Comparison of ENCODE assay signal across 1 cellular context in the genomic region with DNA sequence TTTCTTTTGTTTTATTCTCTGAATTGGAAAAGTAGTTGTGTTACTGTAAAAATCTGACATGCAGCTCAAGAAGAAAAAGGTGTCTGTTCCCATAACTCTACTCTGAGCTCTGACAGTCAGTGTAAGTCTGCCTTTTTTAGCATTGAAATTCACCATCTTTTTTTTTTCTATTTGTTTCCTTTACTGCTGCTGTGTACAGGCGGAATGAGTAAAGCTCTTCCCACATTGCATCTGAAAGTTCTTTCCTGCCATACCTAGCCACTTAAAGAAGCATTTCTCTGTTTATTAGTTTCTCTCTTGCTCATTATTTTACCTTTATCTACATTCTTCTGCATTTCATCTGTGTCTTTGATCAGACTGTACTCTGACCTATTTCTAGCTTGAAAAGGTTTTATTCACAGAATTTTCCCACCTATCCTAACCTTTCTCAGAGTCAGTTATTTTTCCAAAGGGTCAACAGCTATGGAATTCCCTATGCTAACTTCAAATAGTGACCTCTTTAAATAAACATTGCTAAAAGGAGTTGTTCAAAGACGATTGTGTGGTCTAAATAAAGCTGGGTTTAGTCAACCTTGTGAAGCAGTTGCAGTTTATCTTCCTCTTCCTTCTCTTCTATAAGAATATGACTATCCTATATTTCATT.
TF ChIP-seq lines count a peak whose summit lies in the region.

No MANE protein-coding gene starts in this region.

TF ChIP-seq in HepG2, 621 proteins besides CTCF, POLR2A, EP300 and RAD21 (continued from another document and continues in another):
- TF ChIP-seq, protein P1, sequence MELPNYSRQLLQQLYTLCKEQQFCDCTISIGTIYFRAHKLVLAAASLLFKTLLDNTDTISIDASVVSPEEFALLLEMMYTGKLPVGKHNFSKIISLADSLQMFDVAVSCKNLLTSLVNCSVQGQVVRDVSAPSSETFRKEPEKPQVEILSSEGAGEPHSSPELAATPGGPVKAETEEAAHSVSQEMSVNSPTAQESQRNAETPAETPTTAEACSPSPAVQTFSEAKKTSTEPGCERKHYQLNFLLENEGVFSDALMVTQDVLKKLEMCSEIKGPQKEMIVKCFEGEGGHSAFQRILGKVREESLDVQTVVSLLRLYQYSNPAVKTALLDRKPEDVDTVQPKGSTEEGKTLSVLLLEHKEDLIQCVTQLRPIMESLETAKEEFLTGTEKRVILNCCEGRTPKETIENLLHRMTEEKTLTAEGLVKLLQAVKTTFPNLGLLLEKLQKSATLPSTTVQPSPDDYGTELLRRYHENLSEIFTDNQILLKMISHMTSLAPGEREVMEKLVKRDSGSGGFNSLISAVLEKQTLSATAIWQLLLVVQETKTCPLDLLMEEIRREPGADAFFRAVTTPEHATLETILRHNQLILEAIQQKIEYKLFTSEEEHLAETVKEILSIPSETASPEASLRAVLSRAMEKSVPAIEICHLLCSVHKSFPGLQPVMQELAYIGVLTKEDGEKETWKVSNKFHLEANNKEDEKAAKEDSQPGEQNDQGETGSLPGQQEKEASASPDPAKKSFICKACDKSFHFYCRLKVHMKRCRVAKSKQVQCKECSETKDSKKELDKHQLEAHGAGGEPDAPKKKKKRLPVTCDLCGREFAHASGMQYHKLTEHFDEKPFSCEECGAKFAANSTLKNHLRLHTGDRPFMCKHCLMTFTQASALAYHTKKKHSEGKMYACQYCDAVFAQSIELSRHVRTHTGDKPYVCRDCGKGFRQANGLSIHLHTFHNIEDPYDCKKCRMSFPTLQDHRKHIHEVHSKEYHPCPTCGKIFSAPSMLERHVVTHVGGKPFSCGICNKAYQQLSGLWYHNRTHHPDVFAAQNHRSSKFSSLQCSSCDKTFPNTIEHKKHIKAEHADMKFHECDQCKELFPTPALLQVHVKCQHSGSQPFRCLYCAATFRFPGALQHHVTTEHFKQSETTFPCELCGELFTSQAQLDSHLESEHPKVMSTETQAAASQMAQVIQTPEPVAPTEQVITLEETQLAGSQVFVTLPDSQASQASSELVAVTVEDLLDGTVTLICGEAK (IDR thresholded peaks at IDR 0.05), result peak; percentile 95
- TF ChIP-seq, protein P1 (CRISPR knock-in tag; IDR thresholded peaks at IDR 0.05), result peak; percentile 96; the same call in 1 of the 2 replicates
- TF ChIP-seq, protein P2, sequence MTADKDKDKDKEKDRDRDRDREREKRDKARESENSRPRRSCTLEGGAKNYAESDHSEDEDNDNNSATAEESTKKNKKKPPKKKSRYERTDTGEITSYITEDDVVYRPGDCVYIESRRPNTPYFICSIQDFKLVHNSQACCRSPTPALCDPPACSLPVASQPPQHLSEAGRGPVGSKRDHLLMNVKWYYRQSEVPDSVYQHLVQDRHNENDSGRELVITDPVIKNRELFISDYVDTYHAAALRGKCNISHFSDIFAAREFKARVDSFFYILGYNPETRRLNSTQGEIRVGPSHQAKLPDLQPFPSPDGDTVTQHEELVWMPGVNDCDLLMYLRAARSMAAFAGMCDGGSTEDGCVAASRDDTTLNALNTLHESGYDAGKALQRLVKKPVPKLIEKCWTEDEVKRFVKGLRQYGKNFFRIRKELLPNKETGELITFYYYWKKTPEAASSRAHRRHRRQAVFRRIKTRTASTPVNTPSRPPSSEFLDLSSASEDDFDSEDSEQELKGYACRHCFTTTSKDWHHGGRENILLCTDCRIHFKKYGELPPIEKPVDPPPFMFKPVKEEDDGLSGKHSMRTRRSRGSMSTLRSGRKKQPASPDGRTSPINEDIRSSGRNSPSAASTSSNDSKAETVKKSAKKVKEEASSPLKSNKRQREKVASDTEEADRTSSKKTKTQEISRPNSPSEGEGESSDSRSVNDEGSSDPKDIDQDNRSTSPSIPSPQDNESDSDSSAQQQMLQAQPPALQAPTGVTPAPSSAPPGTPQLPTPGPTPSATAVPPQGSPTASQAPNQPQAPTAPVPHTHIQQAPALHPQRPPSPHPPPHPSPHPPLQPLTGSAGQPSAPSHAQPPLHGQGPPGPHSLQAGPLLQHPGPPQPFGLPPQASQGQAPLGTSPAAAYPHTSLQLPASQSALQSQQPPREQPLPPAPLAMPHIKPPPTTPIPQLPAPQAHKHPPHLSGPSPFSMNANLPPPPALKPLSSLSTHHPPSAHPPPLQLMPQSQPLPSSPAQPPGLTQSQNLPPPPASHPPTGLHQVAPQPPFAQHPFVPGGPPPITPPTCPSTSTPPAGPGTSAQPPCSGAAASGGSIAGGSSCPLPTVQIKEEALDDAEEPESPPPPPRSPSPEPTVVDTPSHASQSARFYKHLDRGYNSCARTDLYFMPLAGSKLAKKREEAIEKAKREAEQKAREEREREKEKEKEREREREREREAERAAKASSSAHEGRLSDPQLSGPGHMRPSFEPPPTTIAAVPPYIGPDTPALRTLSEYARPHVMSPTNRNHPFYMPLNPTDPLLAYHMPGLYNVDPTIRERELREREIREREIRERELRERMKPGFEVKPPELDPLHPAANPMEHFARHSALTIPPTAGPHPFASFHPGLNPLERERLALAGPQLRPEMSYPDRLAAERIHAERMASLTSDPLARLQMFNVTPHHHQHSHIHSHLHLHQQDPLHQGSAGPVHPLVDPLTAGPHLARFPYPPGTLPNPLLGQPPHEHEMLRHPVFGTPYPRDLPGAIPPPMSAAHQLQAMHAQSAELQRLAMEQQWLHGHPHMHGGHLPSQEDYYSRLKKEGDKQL (CRISPR knock-in tag; IDR thresholded peaks at IDR 0.05; ENCODE audit: low read depth), result peak; percentile 94
- no peak for TF ChIP-seq FLYWCH1 (CRISPR knock-in tag; IDR thresholded peaks at IDR 0.05)
- peak; percentile 72; the same call in 1 of the 2 replicates for TF ChIP-seq ZNF878 (CRISPR knock-in tag; IDR thresholded peaks at IDR 0.05)
- no peak for TF ChIP-seq RNF2 (conservative IDR thresholded peaks at IDR 0.05; ENCODE audit: low read depth)
- TF ChIP-seq, protein P3, sequence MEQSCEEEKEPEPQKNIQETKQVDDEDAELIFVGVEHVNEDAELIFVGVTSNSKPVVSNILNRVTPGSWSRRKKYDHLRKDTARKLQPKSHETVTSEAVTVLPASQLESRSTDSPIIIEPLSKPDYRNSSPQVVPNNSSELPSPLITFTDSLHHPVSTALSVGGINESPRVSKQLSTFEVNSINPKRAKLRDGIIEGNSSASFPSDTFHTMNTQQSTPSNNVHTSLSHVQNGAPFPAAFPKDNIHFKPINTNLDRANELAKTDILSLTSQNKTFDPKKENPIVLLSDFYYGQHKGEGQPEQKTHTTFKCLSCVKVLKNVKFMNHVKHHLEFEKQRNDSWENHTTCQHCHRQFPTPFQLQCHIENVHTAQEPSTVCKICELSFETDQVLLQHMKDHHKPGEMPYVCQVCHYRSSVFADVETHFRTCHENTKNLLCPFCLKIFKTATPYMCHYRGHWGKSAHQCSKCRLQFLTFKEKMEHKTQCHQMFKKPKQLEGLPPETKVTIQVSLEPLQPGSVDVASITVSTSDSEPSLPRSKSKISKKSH (CRISPR knock-in tag; IDR thresholded peaks at IDR 0.05; ENCODE audit: borderline replicate concordance), result no peak
- TF ChIP-seq MIER2 (CRISPR knock-in tag; IDR thresholded peaks at IDR 0.05), result 0 out of 2 replicates have a peak, but pooled peaks have one; percentile 37
- TF ChIP-seq NR2F2 (IDR thresholded peaks at IDR 0.05; ENCODE audit: borderline replicate concordance, low read depth), result peak; percentile 98
- TF ChIP-seq, protein P4, sequence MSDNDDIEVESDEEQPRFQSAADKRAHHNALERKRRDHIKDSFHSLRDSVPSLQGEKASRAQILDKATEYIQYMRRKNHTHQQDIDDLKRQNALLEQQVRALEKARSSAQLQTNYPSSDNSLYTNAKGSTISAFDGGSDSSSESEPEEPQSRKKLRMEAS (IDR thresholded peaks at IDR 0.05), result 0 out of 2 replicates have a peak, but pooled peaks have one; percentile 23
- peak; percentile 75 for TF ChIP-seq MEF2D (CRISPR knock-in tag; IDR thresholded peaks at IDR 0.05)
- peak; percentile 98 for TF ChIP-seq ASH2L (IDR thresholded peaks at IDR 0.05; ENCODE audit: insufficient read length, low read depth, low read length)
- TF ChIP-seq ZNF207 (IDR thresholded peaks at IDR 0.05; ENCODE audit: borderline replicate concordance), result no peak
- peak; percentile 34; the same call in 1 of the 2 replicates for TF ChIP-seq LCORL (IDR thresholded peaks at IDR 0.05)
- no peak for TF ChIP-seq LCORL (CRISPR knock-in tag; IDR thresholded peaks at IDR 0.05)
- 0 out of 2 replicates have a peak, but pooled peaks have one; percentile 40 for TF ChIP-seq POLR2G (IDR thresholded peaks at IDR 0.05; ENCODE audit: low read depth, low read length)
- no peak for TF ChIP-seq KMT2A (CRISPR knock-in tag; IDR thresholded peaks at IDR 0.05)
- TF ChIP-seq ZNF335 (CRISPR knock-in tag; IDR thresholded peaks at IDR 0.05), result 0 out of 2 replicates have a peak, but pooled peaks have one; percentile 21
- no peak for TF ChIP-seq ZNF34 (CRISPR knock-in tag; IDR thresholded peaks at IDR 0.05; ENCODE audit: borderline replicate concordance)
- peak; percentile 32; the same call in 1 of the 2 replicates for TF ChIP-seq SIX4 (CRISPR knock-in tag; IDR thresholded peaks at IDR 0.05)
- peak in 1 of 2 experiments; percentile 48; a peak in 1 of 4 replicates for TF ChIP-seq MAFK (conservative IDR thresholded peaks at IDR 0.05 in 1 of 2, IDR thresholded peaks at IDR 0.05 in 1 of 2; ENCODE audit: low read length in 2 of 2)
- peak; percentile 94 for TF ChIP-seq ZKSCAN8 (CRISPR knock-in tag; IDR thresholded peaks at IDR 0.05; ENCODE audit: borderline replicate concordance)
- TF ChIP-seq ZNF501 (CRISPR knock-in tag; IDR thresholded peaks at IDR 0.05), result no peak
- peak; percentile 80; the same call in 1 of the 2 replicates for TF ChIP-seq HOXD1 (CRISPR knock-in tag; IDR thresholded peaks at IDR 0.05)
- TF ChIP-seq ZNF44 (CRISPR knock-in tag; IDR thresholded peaks at IDR 0.05), result peak; percentile 43; the same call in 1 of the 2 replicates
- TF ChIP-seq REPIN1 (CRISPR knock-in tag; IDR thresholded peaks at IDR 0.05; ENCODE audit: borderline replicate concordance, low read depth), result peak; percentile 52; the same call in 1 of the 2 replicates
- TF ChIP-seq HNRNPH1 (optimal IDR thresholded peaks at IDR 0.05; ENCODE audit: low read depth, low read length), result no peak
- TF ChIP-seq FOXJ3 (CRISPR knock-in tag; IDR thresholded peaks at IDR 0.05; ENCODE audit: borderline replicate concordance), result peak; percentile 99; the same call in 1 of the 2 replicates
- peak; percentile 85 for TF ChIP-seq ZNF644 (CRISPR knock-in tag; IDR thresholded peaks at IDR 0.05; ENCODE audit: low read depth)
- peak; percentile 99 for TF ChIP-seq ISL2 (CRISPR knock-in tag; IDR thresholded peaks at IDR 0.05)
- peak; percentile 50; the same call in 1 of the 2 replicates for TF ChIP-seq ZNF136 (CRISPR knock-in tag; IDR thresholded peaks at IDR 0.05; ENCODE audit: low read depth)
- peak; percentile 57; the same call in 1 of the 2 replicates for TF ChIP-seq PHF21A (CRISPR knock-in tag; IDR thresholded peaks at IDR 0.05)
- TF ChIP-seq RFX5 (IDR thresholded peaks at IDR 0.05; ENCODE audit: low read depth, low read length), result no peak
- peak; percentile 25; the same call in 1 of the 2 replicates for TF ChIP-seq FOSL2 (CRISPR knock-in tag; IDR thresholded peaks at IDR 0.05)
- TF ChIP-seq ZEB1 (IDR thresholded peaks at IDR 0.05; ENCODE audit: insufficient replicate concordance, low read depth), result peak; percentile 56
- TF ChIP-seq, protein P5, sequence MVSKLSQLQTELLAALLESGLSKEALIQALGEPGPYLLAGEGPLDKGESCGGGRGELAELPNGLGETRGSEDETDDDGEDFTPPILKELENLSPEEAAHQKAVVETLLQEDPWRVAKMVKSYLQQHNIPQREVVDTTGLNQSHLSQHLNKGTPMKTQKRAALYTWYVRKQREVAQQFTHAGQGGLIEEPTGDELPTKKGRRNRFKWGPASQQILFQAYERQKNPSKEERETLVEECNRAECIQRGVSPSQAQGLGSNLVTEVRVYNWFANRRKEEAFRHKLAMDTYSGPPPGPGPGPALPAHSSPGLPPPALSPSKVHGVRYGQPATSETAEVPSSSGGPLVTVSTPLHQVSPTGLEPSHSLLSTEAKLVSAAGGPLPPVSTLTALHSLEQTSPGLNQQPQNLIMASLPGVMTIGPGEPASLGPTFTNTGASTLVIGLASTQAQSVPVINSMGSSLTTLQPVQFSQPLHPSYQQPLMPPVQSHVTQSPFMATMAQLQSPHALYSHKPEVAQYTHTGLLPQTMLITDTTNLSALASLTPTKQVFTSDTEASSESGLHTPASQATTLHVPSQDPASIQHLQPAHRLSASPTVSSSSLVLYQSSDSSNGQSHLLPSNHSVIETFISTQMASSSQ (IDR thresholded peaks at IDR 0.05; ENCODE audit: low read depth), result peak; percentile 81
- TF ChIP-seq, protein P5 (CRISPR knock-in tag; IDR thresholded peaks at IDR 0.05; ENCODE audit: borderline replicate concordance), result peak; percentile 91; the same call in 1 of the 2 replicates
- peak; percentile 96 for TF ChIP-seq BCL6 (CRISPR knock-in tag; IDR thresholded peaks at IDR 0.05)
- TF ChIP-seq NRL (CRISPR knock-in tag; IDR thresholded peaks at IDR 0.05; ENCODE audit: borderline replicate concordance), result no peak
